Comparison of ENCODE assay signal across 9 cellular contexts in the genomic region with DNA sequence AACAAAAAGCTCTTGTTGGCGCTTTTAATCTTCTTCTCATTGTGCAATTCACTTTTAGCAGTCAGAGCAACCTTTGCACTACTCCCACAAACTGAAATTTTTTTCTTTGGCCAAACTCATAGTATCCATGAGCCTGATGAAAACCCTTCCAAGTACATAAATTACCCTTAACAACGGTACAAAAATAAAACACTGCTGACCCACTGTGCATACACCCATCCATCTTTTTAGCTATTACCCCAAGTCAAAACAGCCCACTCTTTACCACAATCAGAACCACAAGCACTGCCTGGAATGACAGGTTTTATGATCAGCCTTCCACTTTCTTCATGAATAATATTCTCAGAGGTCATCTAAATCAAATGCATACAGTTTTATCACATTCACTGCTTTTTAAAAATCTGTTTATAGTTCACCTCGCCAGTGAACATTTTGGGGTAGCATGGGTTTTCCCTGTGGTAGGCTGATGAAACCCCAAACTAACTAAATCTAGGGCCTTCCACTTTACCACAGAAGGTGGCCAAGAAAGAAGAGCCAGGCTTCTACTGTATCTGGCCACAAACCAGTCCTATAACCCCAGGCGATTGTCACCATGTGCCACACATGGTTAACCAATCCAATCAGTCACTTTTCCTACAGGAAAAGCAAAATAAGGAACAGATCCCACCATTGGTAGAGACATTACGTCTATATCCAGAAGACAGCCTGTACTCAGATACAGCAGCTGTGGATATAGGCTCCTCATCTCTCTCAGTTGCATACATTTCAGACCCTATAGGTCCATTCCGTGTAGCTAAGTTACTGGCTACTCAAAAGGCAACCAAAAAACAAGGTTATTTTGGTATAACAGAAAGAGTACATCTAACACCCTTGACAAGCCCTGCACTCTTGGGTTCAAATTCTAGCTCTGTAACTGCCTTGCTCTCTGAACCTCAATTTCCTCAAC.
DNase-seq lines count a peak whose midpoint lies in the region; ATAC-seq lines count a peak whose summit lies in the region.
"Had no signal": no experiment of that assay in that cellular context is flagged by ENCODE, and none has a peak within 500 bp of the region (broad histone marks: within the 10 kb centered on the region; RNA-seq: fewer than 3 reads in every experiment).

No MANE protein-coding gene starts in this region.

- peak overlapping the region; percentile 89 for H4K91ac ChIP-seq in trophoblast cell (ENCODE audit: low read depth, low read length)

- H3K79me1 ChIP-seq in trophoblast cell (ENCODE audit: low read length), result peaks cover 17% of the 10 kb centered on the region

- no peak overlapping the region for H3K23ac ChIP-seq in trophoblast cell (ENCODE audit: low read length)

- POLR2A ChIA-PET in CD8-positive, alpha-beta memory T cell (lab: Charles Lee), result interaction anchor here (1.1 kb wide), 1 partner anchor 614 kb away, joined by 4 read pairs; no protein-coding TSS in a partner anchor

- no peak overlapping the region for H3K14ac ChIP-seq in trophoblast cell (ENCODE audit: low read length)

- peaks cover 35 to 45% (median 45%) of the 10 kb centered on the region in 3 donors for H3K4me1 Mint-ChIP-seq in CD8-positive, alpha-beta memory T cell
- peaks cover 34% of the 10 kb centered on the region for H3K4me1 Mint-ChIP-seq in central memory CD8-positive, alpha-beta T cell

- no peak overlapping the region for H3K4me3 ChIP-seq in CD8-positive, alpha-beta memory T cell (ENCODE audit: low read length)
- no peak overlapping the region for H3K4me3 ChIP-seq in trophoblast cell (ENCODE audit: low read depth, low read length)
- H3K4me3 ChIP-seq: cardiac muscle cell had no signal

- CTCF ChIA-PET in CD8-positive, alpha-beta memory T cell (lab: Charles Lee), result interaction anchor here (2.1 kb wide), 1 partner anchor 195 kb away, joined by 5 read pairs; no protein-coding TSS in a partner anchor

- H2AFZ ChIP-seq in trophoblast cell (ENCODE audit: insufficient read depth, low read length, poor library complexity), result no peak overlapping the region

- H3K4ac ChIP-seq in trophoblast cell (ENCODE audit: low read depth, low read length), result peak overlapping the region; percentile 24

- no peak overlapping the region for H3K18ac ChIP-seq in trophoblast cell (ENCODE audit: low read length)

- H3K27ac ChIP-seq in CD8-positive, alpha-beta memory T cell (ENCODE audit: low read depth, low read length), result no peak overlapping the region
- H3K27ac ChIP-seq in trophoblast cell (ENCODE audit: low read depth, low read length), result no peak overlapping the region
- H3K27ac ChIP-seq: cardiac muscle cell had no signal

- H4K8ac ChIP-seq in trophoblast cell (ENCODE audit: low read depth, low read length), result no peak overlapping the region

- H3K4me1 ChIP-seq in CD8-positive, alpha-beta memory T cell (ENCODE audit: insufficient read depth, low read length), result peaks cover 37% of the 10 kb centered on the region
- peaks cover 9 to 16% of the 10 kb centered on the region in 2 experiments for H3K4me1 ChIP-seq in trophoblast cell (ENCODE audit: control insufficient read depth in 1 of 2, insufficient read depth in 2 of 2, low read length in 2 of 2)

- no peak for ATAC-seq in central memory CD8-positive, alpha-beta T cell (replicated peaks; ENCODE audit: extremely low read depth, poor library complexity, severe bottlenecking)
- ATAC-seq in GM21423 (IDR thresholded peaks at IDR 0.05; ENCODE audit: unreplicated experiment) (no peak), HG03045 (IDR thresholded peaks at IDR 0.05; ENCODE audit: unreplicated experiment) (no peak)

- peaks cover 4 to 29% (median 8%) of the 10 kb centered on the region in 3 donors for H3K36me3 Mint-ChIP-seq in CD8-positive, alpha-beta memory T cell
- H3K36me3 Mint-ChIP-seq in central memory CD8-positive, alpha-beta T cell (ENCODE audit: insufficient read depth), result peaks cover 6% of the 10 kb centered on the region

- no peaks in the 10 kb centered on the region for H3K79me2 ChIP-seq in trophoblast cell (ENCODE audit: control insufficient read depth, insufficient read depth, low read length, poor library complexity)

- peak overlapping the region in 6 of 7 donors; percentile 9 to 61 (median 38) for H3K4me3 Mint-ChIP-seq in CD8-positive, alpha-beta memory T cell
- H3K4me3 Mint-ChIP-seq in central memory CD8-positive, alpha-beta T cell, result peak overlapping the region; percentile 24

- peak overlapping the region; percentile 27 for H2BK120ac ChIP-seq in trophoblast cell (ENCODE audit: insufficient read depth, low read length, poor library complexity)

- no peak for DNase-seq in CD8-positive, alpha-beta memory T cell
- DNase-seq in MV-4-11 (lab: John Stamatoyannopoulos, UW), result peak; percentile 51
- DNase-seq in central memory CD8-positive, alpha-beta T cell (ENCODE audit: low spot score in 2 of 2), result no peak
- no peak for DNase-seq in trophoblast cell
- no peak for DNase-seq in OCI-M2 (lab: John Stamatoyannopoulos, UW; ENCODE audit: unreplicated experiment)
- no peak for DNase-seq in NCI-H526 (lab: John Stamatoyannopoulos, UW)

- H3K36me3 ChIP-seq in CD8-positive, alpha-beta memory T cell (ENCODE audit: insufficient read depth, low read length), result no peaks in the 10 kb centered on the region
- peaks cover 0 to 2% of the 10 kb centered on the region in 2 experiments for H3K36me3 ChIP-seq in trophoblast cell (ENCODE audit: control insufficient read depth in 1 of 2, insufficient read depth in 2 of 2, low read length in 2 of 2)
- H3K36me3 ChIP-seq: cardiac muscle cell had no signal

- no peaks in the 10 kb centered on the region for H3K27me3 ChIP-seq in CD8-positive, alpha-beta memory T cell (ENCODE audit: insufficient read depth, low read length, poor library complexity, severe bottlenecking)
- no peaks in the 10 kb centered on the region for H3K27me3 ChIP-seq in trophoblast cell (ENCODE audit: insufficient read depth, low read length)
- H3K27me3 ChIP-seq: cardiac muscle cell had no signal

- H2AK5ac ChIP-seq in trophoblast cell (ENCODE audit: low read length), result peak overlapping the region; percentile 15

- H3K9ac ChIP-seq in trophoblast cell (ENCODE audit: low read length), result no peak overlapping the region

- no peaks in the 10 kb centered on the region for H3K9me3 Mint-ChIP-seq in CD8-positive, alpha-beta memory T cell
- H3K9me3 Mint-ChIP-seq in central memory CD8-positive, alpha-beta T cell, result no peaks in the 10 kb centered on the region

- H4K12ac ChIP-seq in trophoblast cell (ENCODE audit: low read depth, low read length), result no peak overlapping the region

- no peak overlapping the region for H2BK5ac ChIP-seq in trophoblast cell (ENCODE audit: low read depth, low read length, poor library complexity)

- no peaks in the 10 kb centered on the region for H3K9me3 ChIP-seq in CD8-positive, alpha-beta memory T cell (ENCODE audit: low read length)
- H3K9me3 ChIP-seq in trophoblast cell (ENCODE audit: insufficient read depth, low read depth, low read length), result no peaks in the 10 kb centered on the region

- H3K27me3 Mint-ChIP-seq in CD8-positive, alpha-beta memory T cell, result no peaks in the 10 kb centered on the region
- no peaks in the 10 kb centered on the region for H3K27me3 Mint-ChIP-seq in central memory CD8-positive, alpha-beta T cell

- H3K27ac Mint-ChIP-seq in CD8-positive, alpha-beta memory T cell, result peak overlapping the region; percentile 24 to 87 (median 78)
- peak overlapping the region; percentile 97 for H3K27ac Mint-ChIP-seq in central memory CD8-positive, alpha-beta T cell (ENCODE audit: low read depth)

- peak overlapping the region; percentile 85 for H2BK12ac ChIP-seq in trophoblast cell (ENCODE audit: low read length)

- no CpG with 5 or more reads among the region's 6 CpGs for WGBS in trophoblast cell (ENCODE audit: extremely low coverage, insufficient coverage, insufficient read length)

- no peak overlapping the region for H3K4me2 ChIP-seq in trophoblast cell (ENCODE audit: low read length)
